In genomic region chr12:64625243-64626077, GRCh38 we compare ENCODE assay signal across 8 cellular contexts. TPM values are rescaled to one million over a fixed set of nuclear protein-coding genes. Genes with fewer than 3 reads are reported as not detected.
DNase-seq lines count a peak whose midpoint lies in the region; ATAC-seq, FAIRE-seq and TF ChIP-seq lines count a peak whose summit lies in the region.

No MANE protein-coding gene starts in this region.

- H3K4me2 ChIP-seq in GM23338, result peak overlapping the region; percentile 22; the same call in 1 of the 2 replicates

- H3K27ac Mint-ChIP-seq in GM23338 (peak overlapping the region; percentile 84), nephron progenitor cell (peak overlapping the region; percentile 99)

- H3K27me3 ChIP-seq in GM23338 (ENCODE audit: insufficient read depth), result no peaks in the 10 kb centered on the region
- no peaks in the 10 kb centered on the region for H3K27me3 ChIP-seq in SJCRH30

- peak; percentile 55 for ATAC-seq in GM23338

- H2AFZ ChIP-seq in GM23338, result no peak overlapping the region

- H3K9me3 Mint-ChIP-seq in GM23338 (no peaks in the 10 kb centered on the region), nephron progenitor cell (no peaks in the 10 kb centered on the region)

- peaks cover 5% of the 10 kb centered on the region; the same call in 1 of the 2 replicates for H3K36me3 ChIP-seq in GM23338 (ENCODE audit: insufficient read depth)
- peaks cover 8% of the 10 kb centered on the region; the same call in 1 of the 2 replicates for H3K36me3 ChIP-seq in SJCRH30

- H3K9me2 ChIP-seq in GM23338 (ENCODE audit: insufficient read depth), result no peaks in the 10 kb centered on the region

- H3K4me1 ChIP-seq in GM23338 (ENCODE audit: insufficient read depth) (peaks cover 32% of the 10 kb centered on the region), SJCRH30 (no peaks in the 10 kb centered on the region)

- H3K27me3 Mint-ChIP-seq in GM23338 (ENCODE audit: insufficient read depth, low read depth, poor library complexity), result no peaks in the 10 kb centered on the region
- H3K27me3 Mint-ChIP-seq in nephron progenitor cell (ENCODE audit: low read depth, poor library complexity), result no peaks in the 10 kb centered on the region

- H3K4me1 Mint-ChIP-seq in GM23338 (peaks cover 32% of the 10 kb centered on the region), nephron progenitor cell (peaks cover 14% of the 10 kb centered on the region)

- H3K9me3 ChIP-seq in SJCRH30 (replicated peaks), result no peaks in the 10 kb centered on the region

- no peak overlapping the region for H3K4me3 ChIP-seq in GM23338
- H3K4me3 ChIP-seq in SJCRH30, result no peak overlapping the region

- peaks cover 1% of the 10 kb centered on the region; the same call in 1 of the 3 replicates for H3K36me3 Mint-ChIP-seq in GM23338 (ENCODE audit: low read depth)
- peaks cover 43% of the 10 kb centered on the region for H3K36me3 Mint-ChIP-seq in nephron progenitor cell (ENCODE audit: low read depth)

- H3F3A ChIP-seq in GM23338 (replicated peaks; ENCODE audit: low read depth), result no peaks in the 10 kb centered on the region

- DNase-seq in GM10266 (ENCODE audit: extremely low spot score) (no peak), GM23338 (ENCODE audit: low spot score) (no peak), LoVo (ENCODE audit: low spot score) (peak; percentile 73), activated T-cell treated with anti-CD3 and anti-CD28 coated beads for 24 hours (ENCODE audit: low read depth) (peak; percentile 17), fibroblast of peridontal ligament (ENCODE audit: extremely low read depth) (peak; percentile 86), nephron progenitor cell (no peak), SJCRH30 (no peak), D721Med (ENCODE audit: insufficient read length, low spot score) (no peak)

- no peak for FAIRE-seq in D721Med (lab: Jason Lieb, UNC)

- H4K20me1 ChIP-seq in GM23338 (replicated peaks; ENCODE audit: insufficient read depth), result peaks cover 23% of the 10 kb centered on the region

- H3K4me3 Mint-ChIP-seq in GM23338 (no peak overlapping the region; the same call in 2 of the 3 replicates), nephron progenitor cell (peak overlapping the region; percentile 18)

- H3K79me2 ChIP-seq in GM23338 (replicated peaks; ENCODE audit: insufficient read depth), result peaks cover 100% of the 10 kb centered on the region

- peak overlapping the region; percentile 32; the same call in 1 of the 2 replicates for H3K27ac ChIP-seq in GM23338 (ENCODE audit: low read depth)
- H3K27ac ChIP-seq in SJCRH30, result no peak overlapping the region

- peak; percentile 8 for TF ChIP-seq CTCF in GM10266 (IDR thresholded peaks at IDR 0.05; ENCODE audit: control insufficient read depth, insufficient read depth, low read depth, missing control alignments)
- TF ChIP-seq CTCF in GM23338 (conservative IDR thresholded peaks at IDR 0.05; ENCODE audit: low read depth in 2 of 2), result no peak
- no peak for TF ChIP-seq CTCF in nephron progenitor cell (IDR thresholded peaks at IDR 0.05)
- no peak for TF ChIP-seq CTCF in D721Med (IDR thresholded peaks at IDR 0.05; ENCODE audit: insufficient read depth, missing control alignments)

TF ChIP-seq in GM23338, 12 proteins besides CTCF, POLR2A, EP300 and RAD21:
- TF ChIP-seq, protein P1, sequence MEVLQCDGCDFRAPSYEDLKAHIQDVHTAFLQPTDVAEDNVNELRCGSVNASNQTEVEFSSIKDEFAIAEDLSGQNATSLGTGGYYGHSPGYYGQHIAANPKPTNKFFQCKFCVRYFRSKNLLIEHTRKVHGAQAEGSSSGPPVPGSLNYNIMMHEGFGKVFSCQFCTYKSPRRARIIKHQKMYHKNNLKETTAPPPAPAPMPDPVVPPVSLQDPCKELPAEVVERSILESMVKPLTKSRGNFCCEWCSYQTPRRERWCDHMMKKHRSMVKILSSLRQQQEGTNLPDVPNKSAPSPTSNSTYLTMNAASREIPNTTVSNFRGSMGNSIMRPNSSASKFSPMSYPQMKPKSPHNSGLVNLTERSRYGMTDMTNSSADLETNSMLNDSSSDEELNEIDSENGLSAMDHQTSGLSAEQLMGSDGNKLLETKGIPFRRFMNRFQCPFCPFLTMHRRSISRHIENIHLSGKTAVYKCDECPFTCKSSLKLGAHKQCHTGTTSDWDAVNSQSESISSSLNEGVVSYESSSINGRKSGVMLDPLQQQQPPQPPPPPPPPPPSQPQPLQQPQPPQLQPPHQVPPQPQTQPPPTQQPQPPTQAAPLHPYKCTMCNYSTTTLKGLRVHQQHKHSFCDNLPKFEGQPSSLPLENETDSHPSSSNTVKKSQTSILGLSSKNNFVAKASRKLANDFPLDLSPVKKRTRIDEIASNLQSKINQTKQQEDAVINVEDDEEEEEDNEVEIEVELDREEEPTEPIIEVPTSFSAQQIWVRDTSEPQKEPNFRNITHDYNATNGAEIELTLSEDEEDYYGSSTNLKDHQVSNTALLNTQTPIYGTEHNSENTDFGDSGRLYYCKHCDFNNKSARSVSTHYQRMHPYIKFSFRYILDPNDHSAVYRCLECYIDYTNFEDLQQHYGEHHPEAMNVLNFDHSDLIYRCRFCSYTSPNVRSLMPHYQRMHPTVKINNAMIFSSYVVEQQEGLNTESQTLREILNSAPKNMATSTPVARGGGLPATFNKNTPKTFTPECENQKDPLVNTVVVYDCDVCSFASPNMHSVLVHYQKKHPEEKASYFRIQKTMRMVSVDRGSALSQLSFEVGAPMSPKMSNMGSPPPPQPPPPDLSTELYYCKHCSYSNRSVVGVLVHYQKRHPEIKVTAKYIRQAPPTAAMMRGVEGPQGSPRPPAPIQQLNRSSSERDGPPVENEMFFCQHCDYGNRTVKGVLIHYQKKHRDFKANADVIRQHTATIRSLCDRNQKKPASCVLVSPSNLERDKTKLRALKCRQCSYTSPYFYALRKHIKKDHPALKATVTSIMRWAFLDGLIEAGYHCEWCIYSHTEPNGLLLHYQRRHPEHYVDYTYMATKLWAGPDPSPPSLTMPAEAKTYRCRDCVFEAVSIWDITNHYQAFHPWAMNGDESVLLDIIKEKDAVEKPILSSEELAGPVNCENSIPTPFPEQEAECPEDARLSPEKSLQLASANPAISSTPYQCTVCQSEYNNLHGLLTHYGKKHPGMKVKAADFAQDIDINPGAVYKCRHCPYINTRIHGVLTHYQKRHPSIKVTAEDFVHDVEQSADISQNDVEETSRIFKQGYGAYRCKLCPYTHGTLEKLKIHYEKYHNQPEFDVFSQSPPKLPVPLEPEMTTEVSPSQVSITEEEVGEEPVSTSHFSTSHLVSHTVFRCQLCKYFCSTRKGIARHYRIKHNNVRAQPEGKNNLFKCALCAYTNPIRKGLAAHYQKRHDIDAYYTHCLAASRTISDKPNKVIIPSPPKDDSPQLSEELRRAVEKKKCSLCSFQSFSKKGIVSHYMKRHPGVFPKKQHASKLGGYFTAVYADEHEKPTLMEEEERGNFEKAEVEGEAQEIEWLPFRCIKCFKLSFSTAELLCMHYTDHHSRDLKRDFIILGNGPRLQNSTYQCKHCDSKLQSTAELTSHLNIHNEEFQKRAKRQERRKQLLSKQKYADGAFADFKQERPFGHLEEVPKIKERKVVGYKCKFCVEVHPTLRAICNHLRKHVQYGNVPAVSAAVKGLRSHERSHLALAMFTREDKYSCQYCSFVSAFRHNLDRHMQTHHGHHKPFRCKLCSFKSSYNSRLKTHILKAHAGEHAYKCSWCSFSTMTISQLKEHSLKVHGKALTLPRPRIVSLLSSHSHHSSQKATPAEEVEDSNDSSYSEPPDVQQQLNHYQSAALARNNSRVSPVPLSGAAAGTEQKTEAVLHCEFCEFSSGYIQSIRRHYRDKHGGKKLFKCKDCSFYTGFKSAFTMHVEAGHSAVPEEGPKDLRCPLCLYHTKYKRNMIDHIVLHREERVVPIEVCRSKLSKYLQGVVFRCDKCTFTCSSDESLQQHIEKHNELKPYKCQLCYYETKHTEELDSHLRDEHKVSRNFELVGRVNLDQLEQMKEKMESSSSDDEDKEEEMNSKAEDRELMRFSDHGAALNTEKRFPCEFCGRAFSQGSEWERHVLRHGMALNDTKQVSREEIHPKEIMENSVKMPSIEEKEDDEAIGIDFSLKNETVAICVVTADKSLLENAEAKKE (CRISPR knock-in tag; IDR thresholded peaks at IDR 0.05), result no peak
- TF ChIP-seq CREB1 (CRISPR knock-in tag; IDR thresholded peaks at IDR 0.05; ENCODE audit: low read depth) (no peak), NANOG (IDR thresholded peaks at IDR 0.05; ENCODE audit: borderline replicate concordance) (no peak), ZNF114 (CRISPR knock-in tag; IDR thresholded peaks at IDR 0.05) (no peak), ZNF331 (CRISPR knock-in tag; IDR thresholded peaks at IDR 0.05; ENCODE audit: low read depth) (no peak), POLR2AphosphoS5 (IDR thresholded peaks at IDR 0.05; ENCODE audit: low read depth) (no peak)

RNA-seq across cellular contexts. Expression of gene RASSF3, which starts 15.2 kb away (rescaled TPM):
- 39.6 and 48.1 TPM in 2 replicates for total RNA-seq in GM23338 (2014; rRNA removed; shearing (Covaris generic))
- 20.6 and 21.3 TPM in 2 replicates for polyA plus RNA-seq in GM23338 (2016; fragmentation: Nextera tagmentation; extraction: Ambion mirVana)
- 25.3 and 27.2 TPM in 2 replicates for total RNA-seq in SJCRH30 (2014; rRNA removed; shearing (Covaris generic))

Comparison
In these comparisons a context has a peak if more than half of its experiments do, and no peak if none do; other contexts are left out.
1. DNase-seq: peak in LoVo (single experiment), activated T-cell treated with anti-CD3 and anti-CD28 coated beads for 24 hours (single experiment) and fibroblast of peridontal ligament (single experiment); none in GM10266 (single experiment), GM23338 (single experiment), nephron progenitor cell (single experiment), SJCRH30 (0 of 2) and D721Med (single experiment).